ENCODE assay signal across 15 cellular contexts in genomic region chr7:94700926-94701554, GRCh38. TPM values are rescaled to one million over a fixed set of nuclear protein-coding genes. Genes with fewer than 3 reads are reported as not detected.
DNase-seq lines count a peak whose midpoint lies in the region; ATAC-seq and TF ChIP-seq lines count a peak whose summit lies in the region.
"Had no signal": no experiment of that assay in that cellular context is flagged by ENCODE, and none has a peak within 500 bp of the region (broad histone marks: within the 10 kb centered on the region; RNA-seq: fewer than 3 reads in every experiment).

No MANE protein-coding gene starts in this region.

- H3K27me3 ChIP-seq in HUES48 (ENCODE audit: control insufficient read depth, insufficient read depth, low read length) = no peaks in the 10 kb centered on the region
- H3K27me3 ChIP-seq: uterus had no signal

- H3K36me3 Mint-ChIP-seq in WTC11 = peaks cover 4% of the 10 kb centered on the region
- no peaks in the 10 kb centered on the region for H3K36me3 Mint-ChIP-seq in progenitor cell of endocrine pancreas (ENCODE audit: insufficient read depth)
- H3K36me3 Mint-ChIP-seq: CD4-positive, CD25-positive, alpha-beta regulatory T cell had no signal

- no peak overlapping the region for H3K4me3 ChIP-seq in HUES48 (ENCODE audit: low read depth, low read length)
- H3K4me3 ChIP-seq: uterus had no signal

- no peak for DNase-seq in WTC11 (ENCODE audit: low spot score)
- peak; percentile 30 for DNase-seq in fibroblast of peridontal ligament (ENCODE audit: extremely low read depth)
- no peak for DNase-seq in progenitor cell of endocrine pancreas (ENCODE audit: low spot score, unreplicated experiment)
- DNase-seq: activated CD4-positive, alpha-beta memory T cell treated with anti-CD3 and anti-CD28 coated beads, Interleukin-2, amount 10 ng/mL, durations not matched to agents 7 days and 5 days; CD4-positive, CD25-positive, alpha-beta regulatory T cell; effector CD8-positive, alpha-beta T cell; NCI-H187 treated with DMSO at 0.1 percent for 48 hours; stimulated activated naive CD8-positive, alpha-beta T cell treated with anti-CD3 and anti-CD28 coated beads, Interleukin-15, Interleukin-2, amounts not matched to agents 100 U/mL and 50 U/mL, for 24 hours; T1000; uterus had no signal

- peaks cover 16% of the 10 kb centered on the region for H3K4me1 Mint-ChIP-seq in WTC11
- peaks cover 14% of the 10 kb centered on the region for H3K4me1 Mint-ChIP-seq in progenitor cell of endocrine pancreas (ENCODE audit: low read depth)
- H3K4me1 Mint-ChIP-seq: activated CD4-positive, alpha-beta memory T cell treated with anti-CD3 and anti-CD28 coated beads, Interleukin-2, amount 10 ng/mL, durations not matched to agents 7 days and 5 days; CD4-positive, CD25-positive, alpha-beta regulatory T cell had no signal

- H3K9ac ChIP-seq in HUES48 (ENCODE audit: low read depth, low read length) = no peak overlapping the region; the same call in 1 of the 2 replicates

- peak overlapping the region; percentile 83 for H3K27ac ChIP-seq in HUES48 (ENCODE audit: low read depth, low read length)
- H3K27ac ChIP-seq: uterus had no signal

- no peak for TF ChIP-seq CTCF in WTC11 (IDR thresholded peaks at IDR 0.05)
- no peak for TF ChIP-seq CTCF in progenitor cell of endocrine pancreas (IDR thresholded peaks at IDR 0.05; ENCODE audit: unreplicated experiment)

- CTCF ChIA-PET in WTC11 (lab: Charles Lee) = interaction anchor here (0.8 to 1.1 kb wide), 2 partner anchors 45 to 546 kb away, joined by 3 read pairs; partner anchors contain the start of gene SGCE

- H3K4me1 ChIP-seq in HUES48 (ENCODE audit: control insufficient read depth, insufficient read depth, low read length) = peaks cover 21% of the 10 kb centered on the region

- H3K36me3 ChIP-seq in HUES48 (ENCODE audit: control insufficient read depth, insufficient read depth, low read length) = no peaks in the 10 kb centered on the region
- H3K36me3 ChIP-seq: uterus had no signal

- H3K4me3 Mint-ChIP-seq in WTC11 (no peak overlapping the region), progenitor cell of endocrine pancreas (ENCODE audit: low read depth) (no peak overlapping the region)
- H3K4me3 Mint-ChIP-seq: activated CD4-positive, alpha-beta memory T cell treated with anti-CD3 and anti-CD28 coated beads, Interleukin-2, amount 10 ng/mL, durations not matched to agents 7 days and 5 days; CD4-positive, CD25-positive, alpha-beta regulatory T cell had no signal

- no peaks in the 10 kb centered on the region for H3K27me3 Mint-ChIP-seq in WTC11 (ENCODE audit: low read depth)
- no peaks in the 10 kb centered on the region for H3K27me3 Mint-ChIP-seq in progenitor cell of endocrine pancreas
- H3K27me3 Mint-ChIP-seq: activated CD4-positive, alpha-beta memory T cell treated with anti-CD3 and anti-CD28 coated beads, Interleukin-2, amount 10 ng/mL, durations not matched to agents 7 days and 5 days; CD4-positive, CD25-positive, alpha-beta regulatory T cell had no signal

- peak overlapping the region; percentile 85 for H3K27ac Mint-ChIP-seq in WTC11
- peak overlapping the region; percentile 95 for H3K27ac Mint-ChIP-seq in progenitor cell of endocrine pancreas
- H3K27ac Mint-ChIP-seq: activated CD4-positive, alpha-beta memory T cell treated with anti-CD3 and anti-CD28 coated beads, Interleukin-2, amount 10 ng/mL, durations not matched to agents 7 days and 5 days; activated T-helper 2 cell treated with anti-CD3 and anti-CD28 coated beads, Interferon-gamma antibody, Interleukin-2, Interleukin-4, amounts not matched to agents 10 μg/mL and 5 μg/mL and 100 μg/mL, durations not matched to agents 14 hours and 24 hours and 36 hours; CD4-positive, CD25-positive, alpha-beta regulatory T cell had no signal

- H3K9me3 Mint-ChIP-seq in WTC11 (peaks cover 17% of the 10 kb centered on the region), progenitor cell of endocrine pancreas (ENCODE audit: low read depth) (peaks cover 7% of the 10 kb centered on the region)
- H3K9me3 Mint-ChIP-seq: activated CD4-positive, alpha-beta memory T cell treated with anti-CD3 and anti-CD28 coated beads, Interleukin-2, amount 10 ng/mL, durations not matched to agents 7 days and 5 days; activated T-helper 2 cell treated with anti-CD3 and anti-CD28 coated beads, Interferon-gamma antibody, Interleukin-2, Interleukin-4, amounts not matched to agents 10 μg/mL and 5 μg/mL and 100 μg/mL, durations not matched to agents 14 hours and 24 hours and 36 hours had no signal

- H3K9me3 ChIP-seq in HUES48 (ENCODE audit: control insufficient read depth, insufficient read depth, low read length) = 0 out of 2 replicates have a peak, but pooled peaks cover 3% of the 10 kb centered on the region
- H3K9me3 ChIP-seq: uterus had no signal

- ATAC-seq in WTC11 (peak; percentile 35), GM18519 (IDR thresholded peaks at IDR 0.05; ENCODE audit: low FRiP score, unreplicated experiment) (no peak), HG02678 (IDR thresholded peaks at IDR 0.05; ENCODE audit: unreplicated experiment) (no peak), GM19351 (IDR thresholded peaks at IDR 0.05; ENCODE audit: unreplicated experiment) (no peak)
- ATAC-seq: stimulated activated naive CD8-positive, alpha-beta T cell treated with anti-CD3 and anti-CD28 coated beads, Interleukin-15, Interleukin-2, amounts not matched to agents 100 U/mL and 50 U/mL, for 24 hours had no signal

- POLR2A ChIA-PET in WTC11 (lab: Charles Lee) = no interaction called here

TF ChIP-seq in WTC11, 78 proteins besides CTCF, POLR2A, EP300 and RAD21 (continues in another document):
- no peak for TF ChIP-seq AR (CRISPR knock-in tag; IDR thresholded peaks at IDR 0.05)
- no peak for TF ChIP-seq SP1 (CRISPR knock-in tag; conservative IDR thresholded peaks at IDR 0.05)
- no peak for TF ChIP-seq STAT6 (CRISPR knock-in tag; conservative IDR thresholded peaks at IDR 0.05; ENCODE audit: low read depth)
- TF ChIP-seq FOXK1 (CRISPR knock-in tag; IDR thresholded peaks at IDR 0.05) = no peak
- TF ChIP-seq ZMAT4 (CRISPR knock-in tag; IDR thresholded peaks at IDR 0.05) = no peak
- TF ChIP-seq USF2 (CRISPR knock-in tag; IDR thresholded peaks at IDR 0.05) = no peak
- TF ChIP-seq ZNF671 (CRISPR knock-in tag; IDR thresholded peaks at IDR 0.05) = no peak

RNA-seq across cellular contexts. Expression of gene SGCE, which starts 45.1 kb away (rescaled TPM):
- total RNA-seq in WTC11 (2021) (19.0 to 25.3 TPM (median 24.2 TPM) in 3 replicates), progenitor cell of endocrine pancreas (35.4 and 49.3 TPM in 2 replicates)
